In genomic region chr17:19508327-19508867, GRCh38 we compare ENCODE assay signal across 7 cellular contexts. TPM values are rescaled to one million over a fixed set of nuclear protein-coding genes. Genes with fewer than 3 reads are reported as not detected.
A peak's percentile ranks its signal among the peaks of the same experiment; 100 is the strongest.
DNase-seq lines count a peak whose midpoint lies in the region; ATAC-seq and TF ChIP-seq lines count a peak whose summit lies in the region.

No MANE protein-coding gene starts in this region.

- peaks cover 11 to 23% (median 21%) of the 10 kb centered on the region in 3 donors for H3K27me3 Mint-ChIP-seq in immature natural killer cell (ENCODE audit: low read depth in 3 of 3)

- peak overlapping the region; percentile 86 to 97 (median 92) for H3K27ac Mint-ChIP-seq in immature natural killer cell

- peak overlapping the region; percentile 86 to 97 (median 93) for H3K4me3 Mint-ChIP-seq in immature natural killer cell

- H3K27ac ChIP-seq in RWPE1 (peak overlapping the region; percentile 95), angular gyrus (ENCODE audit: low read depth, low read length) (peak overlapping the region; percentile 74)

- H3K4me1 Mint-ChIP-seq in immature natural killer cell = peaks cover 9 to 11% of the 10 kb centered on the region in 2 donors

- peak; percentile 7 for ATAC-seq in GM18858 (IDR thresholded peaks at IDR 0.05; ENCODE audit: unreplicated experiment)
- ATAC-seq in HG02943 (IDR thresholded peaks at IDR 0.05; ENCODE audit: low read depth, unreplicated experiment) = peak; percentile 29

- TF ChIP-seq CTCF in RWPE1 (conservative IDR thresholded peaks at IDR 0.05; ENCODE audit: low read depth) = no peak

- no peak for DNase-seq in RWPE1 (ENCODE audit: low spot score)
- DNase-seq in immature natural killer cell = no peak
- DNase-seq in stimulated activated CD4-positive, alpha-beta T cell treated with anti-CD3 and anti-CD28 coated beads, Interleukin-2, amount 100 ng/mL, for 24 hours = peak; percentile 37 to 55
- no peak for DNase-seq in OCI-M2 (lab: John Stamatoyannopoulos, UW; ENCODE audit: unreplicated experiment)

- H3K36me3 Mint-ChIP-seq in immature natural killer cell = no peaks in the 10 kb centered on the region

- peaks cover 0 to 4% (median 0%) of the 10 kb centered on the region in 6 donors for H3K9me3 Mint-ChIP-seq in immature natural killer cell

- POLR2A ChIA-PET in RWPE1 (lab: Yijun Ruan, JAX; ENCODE audit: low non-redundant PET) = no interaction called here

- CTCF ChIA-PET in RWPE1 (lab: Yijun Ruan, JAX) = no interaction called here

RNA-seq across cellular contexts. Expression of gene SLC47A1, which starts 25.3 kb away (rescaled TPM):
- under 1 TPM in 1 of 3 donors, not detected in 2; 0.14 TPM for polyA plus RNA-seq in immature natural killer cell

Comparison
In these comparisons a context has a peak if more than half of its experiments do, and no peak if none do; other contexts are left out.
1. DNase-seq: peak in stimulated activated CD4-positive, alpha-beta T cell treated with anti-CD3 and anti-CD28 coated beads, Interleukin-2, amount 100 ng/mL, for 24 hours (2 of 2); none in RWPE1 (single experiment), immature natural killer cell (0 of 3) and OCI-M2 (single experiment).